26 cellular contexts compared by ENCODE assay signal in the genomic region with DNA sequence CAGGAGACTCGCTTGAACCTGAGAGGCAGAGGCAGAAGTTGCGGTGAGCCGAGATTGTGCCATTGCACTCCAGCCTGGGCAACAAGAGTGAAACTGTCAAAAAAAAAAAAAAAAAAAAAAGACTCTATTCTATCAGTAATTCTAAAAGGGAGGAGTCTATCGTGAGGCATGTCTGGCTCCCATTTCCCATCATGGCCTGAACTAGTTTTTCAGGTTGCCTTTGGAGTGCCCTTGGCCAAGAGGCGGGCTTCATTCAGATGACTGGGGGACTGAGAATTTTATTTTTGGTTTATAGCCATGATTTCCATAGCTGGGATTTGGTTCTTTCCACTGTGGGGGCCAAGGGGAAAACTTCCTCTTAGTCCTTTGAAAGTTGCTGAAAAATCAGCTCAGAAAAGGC. TPM values are rescaled to one million over a fixed set of nuclear protein-coding genes. Genes with fewer than 3 reads are reported as not detected.
"Had no signal": no experiment of that assay in that cellular context is flagged by ENCODE, and none has a peak within 500 bp of the region (broad histone marks: within the 10 kb centered on the region; RNA-seq: fewer than 3 reads in every experiment).

No MANE protein-coding gene starts in this region.

- H3K4me3 ChIP-seq: colonic mucosa, gastroesophageal sphincter, heart left ventricle, prostate gland, right atrium auricular region, stomach, upper lobe of right lung had no signal

- FAIRE-seq: kidney had no signal

- H3K36me3 ChIP-seq: colonic mucosa, prostate gland, upper lobe of right lung had no signal

- DNase-seq: activated CD4-positive, alpha-beta T cell treated with anti-CD3 and anti-CD28 coated beads for 48 hours; activated CD4-positive, CD25-positive, alpha-beta regulatory T cell; activated CD8-positive, alpha-beta memory T cell treated with anti-CD3 and anti-CD28 coated beads, Interleukin-2, amount 50 U/mL, for 4 hours; activated CD8-positive, alpha-beta T cell treated with anti-CD3 and anti-CD28 coated beads, Interleukin-2, amount 10 ng/mL, durations not matched to agents 7 days and 5 days; activated naive CD4-positive, alpha-beta T cell treated with anti-CD3 and anti-CD28 coated beads for 36 hours; activated T-cell treated with anti-CD3 and anti-CD28 coated beads, Interleukin-2, amount 50 U/mL, for 4 hours; aorta; brain microvascular endothelial cell; colonic mucosa; erythroblast; heart left ventricle; stimulated activated CD4-positive, alpha-beta T cell treated with anti-CD3 and anti-CD28 coated beads, Interleukin-2, amount 100 ng/mL, for 24 hours; stomach; T-helper 1 cell; T-helper 9 cell; upper lobe of right lung had no signal

- H3K9me3 ChIP-seq: colonic mucosa, gastroesophageal sphincter, heart left ventricle, prostate gland, right atrium auricular region, stomach, upper lobe of right lung had no signal

- H3K27ac ChIP-seq: brain microvascular endothelial cell, colonic mucosa, gastroesophageal sphincter, heart left ventricle, prostate gland, right atrium auricular region, stomach, upper lobe of right lung had no signal

- ATAC-seq: activated CD8-positive, alpha-beta T cell treated with anti-CD3 and anti-CD28 coated beads, Interleukin-2, amount 10 ng/mL, durations not matched to agents 7 days and 5 days; activated T-cell treated with anti-CD3 and anti-CD28 coated beads, Interleukin-2, amount 50 U/mL, for 4 hours; gastroesophageal sphincter; heart left ventricle; left lobe of liver; upper lobe of right lung had no signal

- H3K27me3 ChIP-seq: brain microvascular endothelial cell, colonic mucosa, gastroesophageal sphincter, heart left ventricle, right atrium auricular region, stomach, upper lobe of right lung had no signal

RNA-seq across cellular contexts. Expression of gene TNFRSF17, which starts 8.1 kb away (rescaled TPM):
- total RNA-seq: activated CD8-positive, alpha-beta T cell treated with anti-CD3 and anti-CD28 coated beads, Interleukin-2, amount 10 ng/mL, durations not matched to agents 7 days and 5 days; activated naive CD4-positive, alpha-beta T cell treated with anti-CD3 and anti-CD28 coated beads for 36 hours; activated T-cell treated with anti-CD3 and anti-CD28 coated beads, Interleukin-2, amount 50 U/mL, for 4 hours; aorta; myocyte; neural crest cell; osteoblast; right atrium auricular region; skeletal muscle tissue; temporal lobe had no signal
- polyA plus RNA-seq: aorta, heart left ventricle had no signal
